Comparison of ENCODE assay signal across 16 cellular contexts in genomic region chr16:78638371-78638770, GRCh38.
"Had no signal": no experiment of that assay in that cellular context is flagged by ENCODE, and none has a peak within 500 bp of the region (broad histone marks: within the 10 kb centered on the region; RNA-seq: fewer than 3 reads in every experiment).

No MANE protein-coding gene starts in this region.

- H3K4me1 ChIP-seq: right atrium auricular region, tibial nerve, vagina had no signal

- H3K9me3 ChIP-seq: right atrium auricular region, tibial nerve, vagina had no signal

- H3K27me3 ChIP-seq: right atrium auricular region, tibial nerve, vagina had no signal

- H3K4me3 ChIP-seq: right atrium auricular region, tibial nerve, vagina had no signal

- FAIRE-seq: astrocyte, frontal cortex had no signal

- H3K36me3 ChIP-seq: right atrium auricular region, tibial nerve, vagina had no signal

- H3K27ac ChIP-seq: right atrium auricular region, tibial nerve, vagina had no signal

- DNase-seq: activated CD4-positive, alpha-beta T cell treated with anti-CD3 and anti-CD28 coated beads, Interleukin-2, amount 50 U/mL, for 48 hours; activated CD4-positive, CD25-positive, alpha-beta regulatory T cell treated with anti-CD3 and anti-CD28 coated beads, Interleukin-2, amount 50 U/mL, for 72 hours; activated effector memory CD4-positive, alpha-beta T cell treated with Interleukin-2 at 50 U/mL for 16 hours; activated naive CD4-positive, alpha-beta T cell treated with anti-CD3 and anti-CD28 coated beads, Interleukin-2, amount 50 U/mL, for 16 hours; activated T-cell treated with anti-CD3 and anti-CD28 coated beads, Interleukin-2, amount 50 U/mL, for 4 hours; dermis blood vessel endothelial cell; head of caudate nucleus; nephron progenitor cell; occipital lobe; stimulated activated CD4-positive, alpha-beta T cell treated with anti-CD3 and anti-CD28 coated beads, Interleukin-2, amount 100 ng/mL, for 48 hours; stimulated activated naive CD4-positive, alpha-beta T cell had no signal
